Comparison of ENCODE assay signal across 19 cellular contexts in genomic region chr1:160996195-160996594, GRCh38. TPM values are rescaled to one million over a fixed set of nuclear protein-coding genes. Genes with fewer than 3 reads are reported as not detected.
DNase-seq lines count a peak whose midpoint lies in the region; ATAC-seq, FAIRE-seq and TF ChIP-seq lines count a peak whose summit lies in the region.
"Had no signal": no experiment of that assay in that cellular context is flagged by ENCODE, and none has a peak within 500 bp of the region (broad histone marks: within the 10 kb centered on the region; RNA-seq: fewer than 3 reads in every experiment).

No MANE protein-coding gene starts in this region.

- peaks cover 17% of the 10 kb centered on the region for H4K20me1 ChIP-seq in GM23338 (replicated peaks; ENCODE audit: insufficient read depth)

- H3K36me3 ChIP-seq in GM23338 (ENCODE audit: insufficient read depth): peaks cover 29% of the 10 kb centered on the region

- no peak for ATAC-seq in GM23338
- ATAC-seq in HG03521 (IDR thresholded peaks at IDR 0.05; ENCODE audit: unreplicated experiment): no peak
- ATAC-seq: left ventricle myocardium superior had no signal

- no peaks in the 10 kb centered on the region for H3K9me2 ChIP-seq in GM23338 (ENCODE audit: insufficient read depth)

- H3K4me1 Mint-ChIP-seq in GM23338: peaks cover 17% of the 10 kb centered on the region

- no peaks in the 10 kb centered on the region for H3K27me3 ChIP-seq in GM23338 (ENCODE audit: insufficient read depth)
- H3K27me3 ChIP-seq: Peyer's patch had no signal

- H3K4me3 ChIP-seq in GM23338: no peak overlapping the region
- H3K4me3 ChIP-seq: Peyer's patch had no signal

- 0 out of 2 replicates have a peak overlapping the region, but pooled peaks have one; percentile 36 for H3K27ac ChIP-seq in GM23338 (ENCODE audit: low read depth)
- H3K27ac ChIP-seq in epithelial cell of prostate: peak overlapping the region; percentile 84
- H3K27ac ChIP-seq in substantia nigra (ENCODE audit: low read depth, low read length, poor library complexity, severe bottlenecking): no peak overlapping the region

- peaks cover 1% of the 10 kb centered on the region; the same call in 2 of the 3 replicates for H3K9me3 Mint-ChIP-seq in GM23338
- H3K9me3 Mint-ChIP-seq: activated T-helper 1 cell treated with anti-CD3 and anti-CD28 coated beads, Interleukin-12 subunit alpha, Interleukin-12 subunit beta, Interleukin-2, Interleukin-4 antibody, amounts not matched to agents 30 ng/mL and 10 ng/mL and 1 ng/mL, durations not matched to agents 14 hours and 24 hours and 36 hours; CD4-positive, alpha-beta memory T cell; IgD-negative memory B cell had no signal

- no peak for TF ChIP-seq CTCF in GM23338 (conservative IDR thresholded peaks at IDR 0.05; ENCODE audit: low read depth in 2 of 2)

- H3F3A ChIP-seq in GM23338 (replicated peaks; ENCODE audit: low read depth): peaks cover 29% of the 10 kb centered on the region

- DNase-seq in GM23338 (ENCODE audit: low spot score) (no peak), RCC 7860 (ENCODE audit: low spot score) (peak; percentile 93), epithelial cell of prostate (ENCODE audit: low read depth, low spot score) (peak; percentile 82), pulmonary artery endothelial cell (ENCODE audit: low read depth, low spot score) (peak; percentile 68), substantia nigra (lab: John Stamatoyannopoulos, UW) (no peak), NCI-H82 treated with DMSO at 0.1 percent for 48 hours (lab: John Stamatoyannopoulos, UW; ENCODE audit: unreplicated experiment) (no peak), AG20443 (ENCODE audit: low spot score) (no peak)
- DNase-seq: CD4-positive, alpha-beta memory T cell; cerebellar nuclear complex; GOT3; left ventricle myocardium superior; NCI-H2029 treated with DMSO at 0.1 percent for 48 hours; occipital lobe; Peyer's patch; stimulated activated CD8-positive, alpha-beta memory T cell treated with anti-CD3 and anti-CD28 coated beads, Interleukin-4, amount 100 ng/mL, for 48 hours had no signal

- H2AFZ ChIP-seq in GM23338: no peak overlapping the region

- peaks cover 21% of the 10 kb centered on the region for H3K27me3 Mint-ChIP-seq in GM23338 (ENCODE audit: insufficient read depth, low read depth, poor library complexity)
- H3K27me3 Mint-ChIP-seq: CD4-positive, alpha-beta memory T cell; IgD-negative memory B cell had no signal

- no peak overlapping the region for H3K4me3 Mint-ChIP-seq in GM23338
- H3K4me3 Mint-ChIP-seq: activated T-helper 1 cell treated with anti-CD3 and anti-CD28 coated beads, Interleukin-12 subunit alpha, Interleukin-12 subunit beta, Interleukin-2, Interleukin-4 antibody, amounts not matched to agents 30 ng/mL and 10 ng/mL and 1 ng/mL, durations not matched to agents 14 hours and 24 hours and 36 hours; CD4-positive, alpha-beta memory T cell; IgD-negative memory B cell had no signal

- H3K4me2 ChIP-seq in GM23338: no peak overlapping the region

- H3K79me2 ChIP-seq in GM23338 (replicated peaks; ENCODE audit: insufficient read depth): peaks cover under 1% of the 10 kb centered on the region

- peaks cover 7% of the 10 kb centered on the region; the same call in 1 of the 2 replicates for H3K4me1 ChIP-seq in GM23338 (ENCODE audit: insufficient read depth)

- H3K27ac Mint-ChIP-seq in GM23338: peak overlapping the region; percentile 32; the same call in 1 of the 2 replicates
- H3K27ac Mint-ChIP-seq: activated T-helper 1 cell treated with anti-CD3 and anti-CD28 coated beads, Interleukin-12 subunit alpha, Interleukin-12 subunit beta, Interleukin-2, Interleukin-4 antibody, amounts not matched to agents 30 ng/mL and 10 ng/mL and 1 ng/mL, durations not matched to agents 14 hours and 24 hours and 36 hours had no signal

- FAIRE-seq in RCC 7860 (lab: Jason Lieb, UNC): peak; percentile 93

- H3K36me3 Mint-ChIP-seq in GM23338 (ENCODE audit: low read depth): peaks cover 59% of the 10 kb centered on the region

TF ChIP-seq in GM23338, 12 proteins besides CTCF, POLR2A, EP300 and RAD21 (continues in another document):
- no peak for TF ChIP-seq EZH2phosphoT487 (IDR thresholded peaks at IDR 0.05; ENCODE audit: unreplicated experiment)
- TF ChIP-seq REST (IDR thresholded peaks at IDR 0.05; ENCODE audit: unreplicated experiment): no peak
- no peak for TF ChIP-seq STAT1 (IDR thresholded peaks at IDR 0.05; ENCODE audit: unreplicated experiment)
- no peak for TF ChIP-seq JUNB (IDR thresholded peaks at IDR 0.05; ENCODE audit: unreplicated experiment)
- TF ChIP-seq NANOG (IDR thresholded peaks at IDR 0.05; ENCODE audit: borderline replicate concordance): no peak
- no peak for TF ChIP-seq EZH2 (IDR thresholded peaks at IDR 0.05; ENCODE audit: low read depth, unreplicated experiment)

RNA-seq across cellular contexts. Expression of gene F11R, which starts 24.8 kb away (rescaled TPM):
- total RNA-seq in GM23338 (2014; rRNA removed; shearing (Covaris generic)): 169 and 194 TPM in 2 replicates
- polyA plus RNA-seq in GM23338 (2016; fragmentation: Nextera tagmentation; extraction: Ambion mirVana): 51.0 and 51.8 TPM in 2 replicates
- 242 and 246 TPM in 2 replicates for total RNA-seq in pulmonary artery endothelial cell

RNA-seq across cellular contexts. Expression of gene ITLN2, which starts 41.6 kb away (rescaled TPM):
- 7.0 and 12.8 TPM in 2 replicates for total RNA-seq in GM23338 (2014; rRNA removed; shearing (Covaris generic))
- polyA plus RNA-seq in GM23338 (2016; fragmentation: Nextera tagmentation; extraction: Ambion mirVana): 7.2 and 8.0 TPM in 2 replicates
- total RNA-seq in pulmonary artery endothelial cell: not detected in 2 replicates
- total RNA-seq: activated T-helper 1 cell treated with anti-CD3 and anti-CD28 coated beads, Interleukin-12 subunit alpha, Interleukin-12 subunit beta, Interleukin-2, Interleukin-4 antibody, amounts not matched to agents 30 ng/mL and 10 ng/mL and 1 ng/mL, durations not matched to agents 14 hours and 24 hours and 36 hours; CD4-positive, alpha-beta memory T cell; fibroblast of villous mesenchyme; left ventricle myocardium superior; occipital lobe had no signal
- polyA plus RNA-seq: CD4-positive, alpha-beta memory T cell; IgD-negative memory B cell had no signal

RNA-seq across cellular contexts. Expression of gene TSTD1, which starts 42.6 kb away (rescaled TPM):
- 94.9 and 102 TPM in 2 replicates for total RNA-seq in GM23338 (2014; rRNA removed; shearing (Covaris generic))
- 244 and 257 TPM in 2 replicates for polyA plus RNA-seq in GM23338 (2016; fragmentation: Nextera tagmentation; extraction: Ambion mirVana)
- total RNA-seq in pulmonary artery endothelial cell: 19.1 and 44.2 TPM in 2 replicates

RNA-seq across cellular contexts. Expression of gene USF1, which starts 49.6 kb away (rescaled TPM):
- 71.7 and 74.8 TPM in 2 replicates for total RNA-seq in GM23338 (2014; rRNA removed; shearing (Covaris generic))
- 23.6 and 23.8 TPM in 2 replicates for polyA plus RNA-seq in GM23338 (2016; fragmentation: Nextera tagmentation; extraction: Ambion mirVana)
- 95.7 and 127 TPM in 2 replicates for total RNA-seq in pulmonary artery endothelial cell

Comparison
In these comparisons a context has a peak if more than half of its experiments do, and no peak if none do; other contexts are left out.
1. DNase-seq: peak in RCC 7860 (single experiment), epithelial cell of prostate (single experiment) and pulmonary artery endothelial cell (single experiment); none in GM23338 (single experiment), substantia nigra (0 of 49), NCI-H82 treated with DMSO at 0.1 percent for 48 hours (single experiment) and AG20443 (single experiment).